Comparison of ENCODE assay signal across 14 cellular contexts in the genomic region with DNA sequence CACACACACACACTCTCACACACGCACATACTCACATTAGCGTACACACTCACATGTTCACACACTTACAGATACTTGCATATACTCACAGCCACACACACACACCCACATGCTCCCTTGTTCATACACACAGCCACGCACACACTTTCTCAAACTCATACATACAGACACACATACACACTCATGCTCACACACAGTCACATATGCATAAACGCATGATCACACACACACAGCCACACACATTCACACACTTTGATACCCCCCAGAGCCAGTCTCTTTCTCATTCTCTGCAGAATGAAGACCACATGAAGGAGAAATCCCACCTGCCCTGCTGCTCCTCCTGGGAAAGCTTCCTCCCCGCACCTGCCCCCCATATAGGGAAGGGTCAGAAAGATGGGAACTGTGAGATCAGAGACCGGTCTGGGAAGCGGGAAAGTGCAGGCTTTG.
DNase-seq lines count a peak whose midpoint lies in the region; ATAC-seq, FAIRE-seq and TF ChIP-seq lines count a peak whose summit lies in the region.
"Had no signal": no experiment of that assay in that cellular context is flagged by ENCODE, and none has a peak within 500 bp of the region (broad histone marks: within the 10 kb centered on the region; RNA-seq: fewer than 3 reads in every experiment).

No MANE protein-coding gene starts in this region.

- H3K9me1 ChIP-seq in K562 (ENCODE audit: control insufficient read depth, insufficient read depth, low read length), result no peaks in the 10 kb centered on the region

- H3K4me2 ChIP-seq in K562 (ENCODE audit: insufficient read depth, low read length), result no peak overlapping the region

- 70% methylated on average over 7 of the region's 7 CpGs for WGBS in K562 (ENCODE audit: insufficient coverage, low coverage, missing lambda C conversion rate)
- 63 to 77% (median 70%) methylated on average over 7 of the region's 7 CpGs for WGBS in spleen, 5 donors

- intact Hi-C loops in K562 (cut with micrococcal nuclease) (no loop called here), spleen (cut with DNase I; ENCODE audit: low total_unique reads) (no loop called here)

- H3K4me3 ChIP-seq in HUES48 (ENCODE audit: low read depth, low read length) (peak overlapping the region; percentile 55; the same call in 1 of the 2 replicates), K562 (no peak overlapping the region), iPS-20b (ENCODE audit: low read length) (peak overlapping the region; percentile 55; the same call in 1 of the 2 replicates), spleen (no peak overlapping the region)
- H3K4me3 ChIP-seq: testis had no signal

- no peak for TF ChIP-seq RAD21 in K562 (CRISPR knock-in tag; conservative IDR thresholded peaks at IDR 0.05 in 1 of 2, IDR thresholded peaks at IDR 0.05 in 1 of 2)

- in situ Hi-C loops in K562 (cut with MboI), result no loop called here

- H3K4me1 ChIP-seq in HUES48 (ENCODE audit: control insufficient read depth, insufficient read depth, low read length) (peaks cover 35% of the 10 kb centered on the region), K562 (replicated peaks in 1 of 2; ENCODE audit: control insufficient read depth in 2 of 2, insufficient read depth in 2 of 2, low read length in 2 of 2) (peaks cover 47 to 51% of the 10 kb centered on the region in 2 experiments), iPS-20b (ENCODE audit: insufficient read depth, low read length) (peaks cover 30% of the 10 kb centered on the region), spleen (peaks cover 0 to 34% (median 18%) of the 10 kb centered on the region in 6 donors)

- TF ChIP-seq EP300 in K562 (IDR thresholded peaks at IDR 0.05; ENCODE audit: low read length), result no peak

- no peak for TF ChIP-seq POLR2A in K562 (conservative IDR thresholded peaks at IDR 0.05)
- no peak for TF ChIP-seq POLR2A in spleen (IDR thresholded peaks at IDR 0.05)

- H3K36me3 ChIP-seq in HUES48 (ENCODE audit: control insufficient read depth, insufficient read depth, low read length) (no peaks in the 10 kb centered on the region), K562 (ENCODE audit: control insufficient read depth, insufficient read depth, low read length) (no peaks in the 10 kb centered on the region), iPS-20b (ENCODE audit: insufficient read depth, low read depth, low read length) (no peaks in the 10 kb centered on the region), spleen (no peaks in the 10 kb centered on the region)

- TF ChIP-seq CTCF in K562 (IDR thresholded peaks at IDR 0.05 in 2 of 3, conservative IDR thresholded peaks at IDR 0.05 in 1 of 3; ENCODE audit: insufficient read depth in 2 of 3, low read depth in 1 of 3, low read length in 3 of 3) (no peak), spleen (IDR thresholded peaks at IDR 0.05 in 8 of 11, conservative IDR thresholded peaks at IDR 0.05 in 3 of 11) (no peak)

- POLR2A ChIA-PET in K562 (lab: Yijun Ruan, JAX), result no interaction called here

- ATAC-seq in K562 (no peak), GM18868 (IDR thresholded peaks at IDR 0.05; ENCODE audit: unreplicated experiment) (no peak), HG03196 (IDR thresholded peaks at IDR 0.05; ENCODE audit: unreplicated experiment) (no peak)
- ATAC-seq: activated CD4-positive, alpha-beta T cell treated with anti-CD3 and anti-CD28 coated beads for 36 hours; activated T-cell treated with anti-CD3 and anti-CD28 coated beads, Interleukin-2, amount 50 U/mL, for 72 hours had no signal

- peak overlapping the region; percentile 86 for H3K27ac ChIP-seq in HUES48 (ENCODE audit: low read depth, low read length)
- no peak overlapping the region for H3K27ac ChIP-seq in K562 (ENCODE audit: extremely low read depth, low read depth, low read length)
- H3K27ac ChIP-seq in iPS-20b (ENCODE audit: low read length), result no peak overlapping the region
- peak overlapping the region in 5 of 8 donors; percentile 26 to 54 (median 45) for H3K27ac ChIP-seq in spleen
- H3K27ac ChIP-seq: testis had no signal

- peak overlapping the region; percentile 18; the same call in 1 of the 2 replicates for H3K9ac ChIP-seq in HUES48 (ENCODE audit: low read depth, low read length)
- peak overlapping the region in 1 of 2 experiments; percentile 66; a peak in 1 of 4 replicates for H3K9ac ChIP-seq in K562 (ENCODE audit: insufficient read depth in 1 of 2, low read depth in 2 of 2, low read length in 2 of 2)
- peak overlapping the region; percentile 59; the same call in 1 of the 2 replicates for H3K9ac ChIP-seq in iPS-20b (ENCODE audit: low read depth, low read length)

- BruUV-seq in K562 (replicated peaks; lab: Mats Ljungman, UMichigan), result no TSS peak

- peaks cover 2% of the 10 kb centered on the region for H3K27me3 ChIP-seq in HUES48 (ENCODE audit: control insufficient read depth, insufficient read depth, low read length)
- no peaks in the 10 kb centered on the region for H3K27me3 ChIP-seq in K562 (ENCODE audit: control insufficient read depth in 2 of 2, insufficient read depth in 2 of 2, low read length in 2 of 2)
- peaks cover 20% of the 10 kb centered on the region; the same call in 1 of the 2 replicates for H3K27me3 ChIP-seq in iPS-20b (ENCODE audit: insufficient read depth, low read length)
- H3K27me3 ChIP-seq in spleen (replicated peaks in 1 of 7), result no peaks in the 10 kb centered on the region
- H3K27me3 ChIP-seq: testis had no signal

- peak overlapping the region; percentile 80 for H2AFZ ChIP-seq in K562 (ENCODE audit: low read depth, low read length)

- H3K9me3 ChIP-seq in HUES48 (ENCODE audit: control insufficient read depth, insufficient read depth, low read length), result no peaks in the 10 kb centered on the region
- H3K9me3 ChIP-seq in K562 (replicated peaks; ENCODE audit: control insufficient read depth, insufficient read depth, low read depth, low read length), result 0 out of 2 replicates have a peak, but pooled peaks cover 5% of the 10 kb centered on the region
- no peaks in the 10 kb centered on the region for H3K9me3 ChIP-seq in iPS-20b (ENCODE audit: insufficient read depth, low read depth, low read length)
- no peaks in the 10 kb centered on the region for H3K9me3 ChIP-seq in spleen
- H3K9me3 ChIP-seq: testis had no signal

- no peak for FAIRE-seq in K562 (lab: Jason Lieb, UNC)
- FAIRE-seq: endometrium had no signal

- no peaks in the 10 kb centered on the region for H3K79me2 ChIP-seq in K562 (ENCODE audit: control insufficient read depth, insufficient read depth, low read length)

- H4K20me1 ChIP-seq in K562 (replicated peaks; ENCODE audit: control insufficient read depth, insufficient read depth, low read length), result no peaks in the 10 kb centered on the region

- CTCF ChIA-PET in K562 (lab: Yijun Ruan, JAX; ENCODE audit: low intra/inter-chr PET ratio), result no interaction called here

- DNase-seq in K562 (ENCODE audit: extremely low read depth in 1 of 4, low spot score in 3 of 4) (no peak), spleen (no peak), NOMO-1 treated with dmso at 0.1 percent for 144 hours (lab: John Stamatoyannopoulos, UW; ENCODE audit: unreplicated experiment) (no peak)
- DNase-seq in stimulated activated CD4-positive, alpha-beta T cell treated with anti-CD3 and anti-CD28 coated beads, Interleukin-2, amount 100 ng/mL, for 24 hours, result no peak
- DNase-seq: activated CD4-positive, alpha-beta T cell treated with anti-CD3 and anti-CD28 coated beads for 36 hours; activated T-cell treated with anti-CD3 and anti-CD28 coated beads, Interleukin-2, amount 50 U/mL, for 72 hours; NCI-H1092 treated with DMSO at 0.1 percent for 48 hours; NCI-H526 had no signal

TF ChIP-seq in K562, 482 proteins besides CTCF, POLR2A, EP300 and RAD21 (continues in another document):
- TF ChIP-seq ZNF134 (CRISPR knock-in tag; conservative IDR thresholded peaks at IDR 0.05) (no peak), TRIM28 (IDR thresholded peaks at IDR 0.05) (no peak), ZNF24 (IDR thresholded peaks at IDR 0.05) (no peak), HLTF (IDR thresholded peaks at IDR 0.05) (peak; percentile 65; the same call in 1 of the 2 replicates), HDAC1 (IDR thresholded peaks at IDR 0.05) (0 out of 4 replicates have a peak, but pooled peaks of 1 of the 2 experiments have one; percentile 37)
- TF ChIP-seq, protein P1, sequence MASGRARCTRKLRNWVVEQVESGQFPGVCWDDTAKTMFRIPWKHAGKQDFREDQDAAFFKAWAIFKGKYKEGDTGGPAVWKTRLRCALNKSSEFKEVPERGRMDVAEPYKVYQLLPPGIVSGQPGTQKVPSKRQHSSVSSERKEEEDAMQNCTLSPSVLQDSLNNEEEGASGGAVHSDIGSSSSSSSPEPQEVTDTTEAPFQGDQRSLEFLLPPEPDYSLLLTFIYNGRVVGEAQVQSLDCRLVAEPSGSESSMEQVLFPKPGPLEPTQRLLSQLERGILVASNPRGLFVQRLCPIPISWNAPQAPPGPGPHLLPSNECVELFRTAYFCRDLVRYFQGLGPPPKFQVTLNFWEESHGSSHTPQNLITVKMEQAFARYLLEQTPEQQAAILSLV (tag; IDR thresholded peaks at IDR 0.05), result no peak
- TF ChIP-seq, protein P2, sequence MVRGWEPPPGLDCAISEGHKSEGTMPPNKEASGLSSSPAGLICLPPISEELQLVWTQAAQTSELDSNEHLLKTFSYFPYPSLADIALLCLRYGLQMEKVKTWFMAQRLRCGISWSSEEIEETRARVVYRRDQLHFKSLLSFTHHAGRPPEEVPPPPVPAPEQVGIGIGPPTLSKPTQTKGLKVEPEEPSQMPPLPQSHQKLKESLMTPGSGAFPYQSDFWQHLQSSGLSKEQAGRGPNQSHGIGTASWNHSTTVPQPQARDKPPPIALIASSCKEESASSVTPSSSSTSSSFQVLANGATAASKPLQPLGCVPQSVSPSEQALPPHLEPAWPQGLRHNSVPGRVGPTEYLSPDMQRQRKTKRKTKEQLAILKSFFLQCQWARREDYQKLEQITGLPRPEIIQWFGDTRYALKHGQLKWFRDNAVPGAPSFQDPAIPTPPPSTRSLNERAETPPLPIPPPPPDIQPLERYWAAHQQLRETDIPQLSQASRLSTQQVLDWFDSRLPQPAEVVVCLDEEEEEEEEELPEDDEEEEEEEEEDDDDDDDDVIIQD (CRISPR knock-in tag; IDR thresholded peaks at IDR 0.05), result no peak
- TF ChIP-seq, protein P3, sequence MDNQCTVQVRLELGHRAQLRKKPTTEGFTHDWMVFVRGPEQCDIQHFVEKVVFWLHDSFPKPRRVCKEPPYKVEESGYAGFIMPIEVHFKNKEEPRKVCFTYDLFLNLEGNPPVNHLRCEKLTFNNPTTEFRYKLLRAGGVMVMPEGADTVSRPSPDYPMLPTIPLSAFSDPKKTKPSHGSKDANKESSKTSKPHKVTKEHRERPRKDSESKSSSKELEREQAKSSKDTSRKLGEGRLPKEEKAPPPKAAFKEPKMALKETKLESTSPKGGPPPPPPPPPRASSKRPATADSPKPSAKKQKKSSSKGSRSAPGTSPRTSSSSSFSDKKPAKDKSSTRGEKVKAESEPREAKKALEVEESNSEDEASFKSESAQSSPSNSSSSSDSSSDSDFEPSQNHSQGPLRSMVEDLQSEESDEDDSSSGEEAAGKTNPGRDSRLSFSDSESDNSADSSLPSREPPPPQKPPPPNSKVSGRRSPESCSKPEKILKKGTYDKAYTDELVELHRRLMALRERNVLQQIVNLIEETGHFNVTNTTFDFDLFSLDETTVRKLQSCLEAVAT (IDR thresholded peaks at IDR 0.05), result peak in 1 of 2 experiments; percentile 39; a peak in 1 of 4 replicates

Comparison
In these comparisons a context has a peak if more than half of its experiments do, and no peak if none do; other contexts are left out.
1. H3K27ac ChIP-seq: peak in HUES48 (single experiment) and spleen (5 of 8); none in K562 (single experiment) and iPS-20b (single experiment).
2. H3K4me3 ChIP-seq: peak in HUES48 (single experiment) and iPS-20b (single experiment); none in K562 (single experiment) and spleen (0 of 8).